37 cellular contexts compared by ENCODE assay signal in genomic region chr6:150260931-150261330, GRCh38.
DNase-seq lines count a peak whose midpoint lies in the region; ATAC-seq, FAIRE-seq and TF ChIP-seq lines count a peak whose summit lies in the region.
"Had no signal": no experiment of that assay in that cellular context is flagged by ENCODE, and none has a peak within 500 bp of the region (broad histone marks: within the 10 kb centered on the region; RNA-seq: fewer than 3 reads in every experiment).

No MANE protein-coding gene starts in this region.

- intact Hi-C loops in K562 (cut with micrococcal nuclease) (no loop called here), ovary (cut with DNase I) (no loop called here)
- intact Hi-C loops in activated CD8-positive, alpha-beta T cell treated with anti-CD3 and anti-CD28 coated beads for 36 hours (cut with micrococcal nuclease) = no loop called here

- H3K4me2 ChIP-seq in K562 (ENCODE audit: insufficient read depth, low read length) = no peak overlapping the region
- H3K4me2 ChIP-seq in mesenchymal stem cell (ENCODE audit: low read length, poor library complexity, severe bottlenecking) = no peak overlapping the region
- H3K4me2 ChIP-seq in neural progenitor cell = no peak overlapping the region
- H3K4me2 ChIP-seq: A549; BLaER1; BLaER1 treated with 17β-estradiol and CSF1 and Interleukin-3, amounts not matched to agents 10 nM and 100 nM had no signal

- no peaks in the 10 kb centered on the region for H3K27me3 Mint-ChIP-seq in neural progenitor cell (ENCODE audit: insufficient read depth, low read depth)
- H3K27me3 Mint-ChIP-seq in endodermal cell (ENCODE audit: insufficient read depth) = peaks cover 4% of the 10 kb centered on the region
- H3K27me3 Mint-ChIP-seq in activated CD8-positive, alpha-beta T cell treated with anti-CD3 and anti-CD28 coated beads for 36 hours = peaks cover 11% of the 10 kb centered on the region

- H3K27ac Mint-ChIP-seq in neural progenitor cell (peak overlapping the region; percentile 26), endodermal cell (no peak overlapping the region)
- H3K27ac Mint-ChIP-seq in activated CD8-positive, alpha-beta T cell treated with anti-CD3 and anti-CD28 coated beads for 36 hours = no peak overlapping the region
- H3K27ac Mint-ChIP-seq: B cell; CD14-positive monocyte; CD4-positive, alpha-beta memory T cell; CD4-positive, alpha-beta T cell; CD8-positive, alpha-beta T cell had no signal

- no peak for TF ChIP-seq RAD21 in K562 (CRISPR knock-in tag; conservative IDR thresholded peaks at IDR 0.05 in 1 of 2, IDR thresholded peaks at IDR 0.05 in 1 of 2)

- H3K36me3 ChIP-seq in K562 (ENCODE audit: control insufficient read depth, insufficient read depth, low read length) (no peaks in the 10 kb centered on the region), mesenchymal stem cell (ENCODE audit: control insufficient read depth in 1 of 2, insufficient read depth in 2 of 2, low read depth in 1 of 2, low read length in 2 of 2) (no peaks in the 10 kb centered on the region), neural progenitor cell (no peaks in the 10 kb centered on the region), endodermal cell (ENCODE audit: control insufficient read depth, insufficient read depth, low read length) (no peaks in the 10 kb centered on the region), ovary (no peaks in the 10 kb centered on the region)
- H3K36me3 ChIP-seq: BE2C; BLaER1; BLaER1 treated with 17β-estradiol and CSF1 and Interleukin-3, amounts not matched to agents 10 nM and 100 nM had no signal

- H3F3A ChIP-seq in neural progenitor cell (ENCODE audit: low read depth) = no peaks in the 10 kb centered on the region

- no peak for ATAC-seq in K562
- no peak for ATAC-seq in activated CD8-positive, alpha-beta T cell treated with anti-CD3 and anti-CD28 coated beads for 36 hours
- ATAC-seq: A549; CD8-positive, alpha-beta T cell had no signal

- no peak overlapping the region for H2BK120ac ChIP-seq in mesenchymal stem cell (ENCODE audit: low read depth, low read length)

- H3K27ac ChIP-seq in K562 (ENCODE audit: extremely low read depth, low read depth, low read length) (no peak overlapping the region), mesenchymal stem cell (ENCODE audit: low read length, poor library complexity, severe bottlenecking) (no peak overlapping the region), neural progenitor cell (no peak overlapping the region), endodermal cell (ENCODE audit: low read depth, low read length) (no peak overlapping the region), ovary (no peak overlapping the region)
- H3K27ac ChIP-seq: 22Rv1; A549; BLaER1; BLaER1 treated with 17β-estradiol and CSF1 and Interleukin-3, amounts not matched to agents 10 nM and 100 nM; C4-2B had no signal

- H3K9me3 Mint-ChIP-seq in neural progenitor cell (no peaks in the 10 kb centered on the region), endodermal cell (no peaks in the 10 kb centered on the region)
- peaks cover 6% of the 10 kb centered on the region for H3K9me3 Mint-ChIP-seq in activated CD8-positive, alpha-beta T cell treated with anti-CD3 and anti-CD28 coated beads for 36 hours
- H3K9me3 Mint-ChIP-seq: CD4-positive, alpha-beta T cell; CD4-positive, CD25-positive, alpha-beta regulatory T cell had no signal

- H3K79me2 ChIP-seq in K562 (ENCODE audit: control insufficient read depth, insufficient read depth, low read length) = no peaks in the 10 kb centered on the region
- no peaks in the 10 kb centered on the region for H3K79me2 ChIP-seq in neural progenitor cell (ENCODE audit: low read depth)

- no peak overlapping the region for H2BK12ac ChIP-seq in mesenchymal stem cell (ENCODE audit: low read length in 2 of 2)

- H2AK5ac ChIP-seq in mesenchymal stem cell (ENCODE audit: low read length, severe bottlenecking) = no peak overlapping the region

- peak overlapping the region; percentile 3 for H2BK15ac ChIP-seq in mesenchymal stem cell (ENCODE audit: low read depth, poor library complexity, severe bottlenecking)

- no peak overlapping the region for H3K18ac ChIP-seq in mesenchymal stem cell (ENCODE audit: low read depth in 1 of 2, low read length in 2 of 2)

- no peak overlapping the region for H3K23ac ChIP-seq in mesenchymal stem cell (ENCODE audit: low read length in 2 of 2)

- no peaks in the 10 kb centered on the region for H3K9me1 ChIP-seq in K562 (ENCODE audit: control insufficient read depth, insufficient read depth, low read length)

- FAIRE-seq in K562 (lab: Jason Lieb, UNC) = no peak
- FAIRE-seq: A204.1, A549, D721Med had no signal

- H3K4ac ChIP-seq in mesenchymal stem cell (ENCODE audit: low read depth in 1 of 2, low read length in 2 of 2) = no peak overlapping the region

- in situ Hi-C loops in K562 (cut with MboI) = no loop called here

- H3K4me1 Mint-ChIP-seq in neural progenitor cell (peaks cover 9% of the 10 kb centered on the region), endodermal cell (no peaks in the 10 kb centered on the region)
- H3K4me1 Mint-ChIP-seq in activated CD8-positive, alpha-beta T cell treated with anti-CD3 and anti-CD28 coated beads for 36 hours (ENCODE audit: low read depth) = peaks cover 17% of the 10 kb centered on the region
- H3K4me1 Mint-ChIP-seq: CD4-positive, CD25-positive, alpha-beta regulatory T cell had no signal

- H3K4me3 Mint-ChIP-seq in neural progenitor cell = no peak overlapping the region
- no peak overlapping the region for H3K4me3 Mint-ChIP-seq in endodermal cell
- no peak overlapping the region for H3K4me3 Mint-ChIP-seq in activated CD8-positive, alpha-beta T cell treated with anti-CD3 and anti-CD28 coated beads for 36 hours
- H3K4me3 Mint-ChIP-seq: B cell; CD14-positive monocyte; CD4-positive, alpha-beta memory T cell; CD4-positive, alpha-beta T cell; CD4-positive, CD25-positive, alpha-beta regulatory T cell; CD8-positive, alpha-beta memory T cell; CD8-positive, alpha-beta T cell had no signal

- no peak overlapping the region for H2AFZ ChIP-seq in K562 (ENCODE audit: low read depth, low read length)
- no peak overlapping the region for H2AFZ ChIP-seq in mesenchymal stem cell (ENCODE audit: low read depth, low read length)
- no peak overlapping the region for H2AFZ ChIP-seq in neural progenitor cell (replicated peaks)

- DNase-seq in NCI-H146 treated with DMSO at 0.1 percent for 48 hours (lab: John Stamatoyannopoulos, UW; ENCODE audit: unreplicated experiment) (peak; percentile 76), NCI-H146 (lab: John Stamatoyannopoulos, UW) (no peak), K562 (ENCODE audit: extremely low read depth in 1 of 4, low spot score in 3 of 4) (no peak), mesenchymal stem cell (no peak), neural progenitor cell (ENCODE audit: low spot score) (no peak), endodermal cell (no peak), ovary (no peak)
- DNase-seq in activated CD8-positive, alpha-beta T cell treated with anti-CD3 and anti-CD28 coated beads for 36 hours = no peak
- DNase-seq: 8988T; ACHN; AML-193; BE2C; C1 segment of cervical spinal cord; Caco-2; Calu3; CD4-positive, alpha-beta memory T cell; CD4-positive, alpha-beta T cell; CD4-positive, CD25-positive, alpha-beta regulatory T cell; CD8-positive, alpha-beta memory T cell; CD8-positive, alpha-beta T cell; COR-L47; DMS 273 treated with DMSO at 0.1 percent for 48 hours; DMS153; DMS53; DMS79; DMS79 treated with DMSO at 0.1 percent for 48 hours; DND-41; EL had no signal

- no peak overlapping the region for H4K91ac ChIP-seq in mesenchymal stem cell (ENCODE audit: low read length)

- H4K20me1 ChIP-seq in K562 (replicated peaks; ENCODE audit: control insufficient read depth, insufficient read depth, low read length) (no peaks in the 10 kb centered on the region), neural progenitor cell (ENCODE audit: low read depth) (no peaks in the 10 kb centered on the region)
- H4K20me1 ChIP-seq: BLaER1; BLaER1 treated with 17β-estradiol and CSF1 and Interleukin-3, amounts not matched to agents 10 nM and 100 nM had no signal

- no peaks in the 10 kb centered on the region for H3K27me3 ChIP-seq in K562 (ENCODE audit: control insufficient read depth in 2 of 2, insufficient read depth in 2 of 2, low read length in 2 of 2)
- H3K27me3 ChIP-seq in mesenchymal stem cell (ENCODE audit: control insufficient read depth in 1 of 2, insufficient read depth in 1 of 2, low read length in 2 of 2) = peaks cover 5 to 7% of the 10 kb centered on the region in 2 experiments
- no peaks in the 10 kb centered on the region for H3K27me3 ChIP-seq in neural progenitor cell
- no peaks in the 10 kb centered on the region for H3K27me3 ChIP-seq in endodermal cell (ENCODE audit: control insufficient read depth, insufficient read depth, low read length, poor library complexity, severe bottlenecking)
- H3K27me3 ChIP-seq in ovary = no peaks in the 10 kb centered on the region
- H3K27me3 ChIP-seq: BE2C; BLaER1; BLaER1 treated with 17β-estradiol and CSF1 and Interleukin-3, amounts not matched to agents 10 nM and 100 nM had no signal

- 65% methylated on average over 2 of the region's 2 CpGs for WGBS in K562 (ENCODE audit: insufficient coverage, low coverage, missing lambda C conversion rate)
- 90% methylated on average over 2 of the region's 2 CpGs for whole genome bisulfite sequencing in mesenchymal stem cell
- 94 to 100% methylated on average over 1 to 2 of the region's 2 CpGs for WGBS in endodermal cell (ENCODE audit: insufficient coverage in 1 of 2, insufficient read length in 1 of 2), 2 experiments
- WGBS in ovary, 3 donors = 68 to 85% (median 72%) methylated on average over 2 of the region's 2 CpGs

- H4K8ac ChIP-seq in mesenchymal stem cell (ENCODE audit: low read length) = no peak overlapping the region

- TF ChIP-seq EP300 in K562 (IDR thresholded peaks at IDR 0.05; ENCODE audit: low read length) (no peak), ovary (IDR thresholded peaks at IDR 0.05) (no peak)

- no peaks in the 10 kb centered on the region for H3K36me3 Mint-ChIP-seq in neural progenitor cell
- H3K36me3 Mint-ChIP-seq in endodermal cell (ENCODE audit: low read depth) = no peaks in the 10 kb centered on the region
- no peaks in the 10 kb centered on the region for H3K36me3 Mint-ChIP-seq in activated CD8-positive, alpha-beta T cell treated with anti-CD3 and anti-CD28 coated beads for 36 hours (ENCODE audit: low read depth)
- H3K36me3 Mint-ChIP-seq: CD14-positive monocyte; CD4-positive, alpha-beta memory T cell; CD4-positive, CD25-positive, alpha-beta regulatory T cell; CD8-positive, alpha-beta T cell had no signal

- no peak for TF ChIP-seq CTCF in K562 (IDR thresholded peaks at IDR 0.05 in 2 of 3, conservative IDR thresholded peaks at IDR 0.05 in 1 of 3; ENCODE audit: insufficient read depth in 2 of 3, low read depth in 1 of 3, low read length in 3 of 3)
- no peak for TF ChIP-seq CTCF in neural progenitor cell (IDR thresholded peaks at IDR 0.05)
- TF ChIP-seq CTCF in endodermal cell (conservative IDR thresholded peaks at IDR 0.05) = no peak
- no peak for TF ChIP-seq CTCF in activated CD8-positive, alpha-beta T cell treated with anti-CD3 and anti-CD28 coated beads for 36 hours (IDR thresholded peaks at IDR 0.05)
- TF ChIP-seq CTCF in ovary (IDR thresholded peaks at IDR 0.05) = no peak

- CTCF ChIA-PET in K562 (lab: Yijun Ruan, JAX; ENCODE audit: low intra/inter-chr PET ratio) = no interaction called here
- CTCF ChIA-PET in activated CD8-positive, alpha-beta T cell treated with anti-CD3 and anti-CD28 coated beads for 36 hours (lab: Charles Lee) = no interaction called here

- H3K14ac ChIP-seq in mesenchymal stem cell (ENCODE audit: low read length in 2 of 2) = no peak overlapping the region

- no peak overlapping the region for H2BK5ac ChIP-seq in mesenchymal stem cell (ENCODE audit: low read depth, low read length, poor library complexity, severe bottlenecking)

- TF ChIP-seq POLR2A in K562 (conservative IDR thresholded peaks at IDR 0.05) = no peak
- no peak for TF ChIP-seq POLR2A in ovary (IDR thresholded peaks at IDR 0.05)

- no peak overlapping the region for H3K9ac ChIP-seq in K562 (ENCODE audit: insufficient read depth in 1 of 2, low read depth in 2 of 2, low read length in 2 of 2)
- H3K9ac ChIP-seq in mesenchymal stem cell (ENCODE audit: low read length) = no peak overlapping the region
- H3K9ac ChIP-seq in neural progenitor cell = no peak overlapping the region
- H3K9ac ChIP-seq in endodermal cell (ENCODE audit: extremely low read depth, low read length, poor library complexity, severe bottlenecking) = no peak overlapping the region
- H3K9ac ChIP-seq: BLaER1; BLaER1 treated with 17β-estradiol and CSF1 and Interleukin-3, amounts not matched to agents 10 nM and 100 nM had no signal

- no peaks in the 10 kb centered on the region for H3K79me1 ChIP-seq in mesenchymal stem cell (replicated peaks; ENCODE audit: low read length, poor library complexity, severe bottlenecking)

- BruUV-seq in K562 (replicated peaks; lab: Mats Ljungman, UMichigan) = no TSS peak

- H3K4me1 ChIP-seq in K562 (replicated peaks in 1 of 2; ENCODE audit: control insufficient read depth in 2 of 2, insufficient read depth in 2 of 2, low read length in 2 of 2) = peaks cover 13 to 14% of the 10 kb centered on the region in 2 experiments; a peak in 4 of 5 replicates
- no peaks in the 10 kb centered on the region for H3K4me1 ChIP-seq in mesenchymal stem cell (ENCODE audit: control insufficient read depth, insufficient read depth, low read depth, low read length)
- peaks cover 5% of the 10 kb centered on the region for H3K4me1 ChIP-seq in neural progenitor cell
- no peaks in the 10 kb centered on the region for H3K4me1 ChIP-seq in endodermal cell (ENCODE audit: control insufficient read depth, insufficient read depth, low read length)
- no peaks in the 10 kb centered on the region for H3K4me1 ChIP-seq in ovary (ENCODE audit: insufficient read depth)
- H3K4me1 ChIP-seq: A549, BE2C, BLaER1, Caco-2 had no signal

- no peaks in the 10 kb centered on the region for H3K9me3 ChIP-seq in K562 (replicated peaks; ENCODE audit: control insufficient read depth, insufficient read depth, low read depth, low read length)
- no peaks in the 10 kb centered on the region for H3K9me3 ChIP-seq in mesenchymal stem cell (ENCODE audit: control insufficient read depth, low read length)
- H3K9me3 ChIP-seq in neural progenitor cell (ENCODE audit: low read depth) = no peaks in the 10 kb centered on the region
- no peaks in the 10 kb centered on the region for H3K9me3 ChIP-seq in endodermal cell (ENCODE audit: control insufficient read depth, low read length)
- no peaks in the 10 kb centered on the region for H3K9me3 ChIP-seq in ovary
- H3K9me3 ChIP-seq: A549, BE2C, Caco-2 had no signal

- POLR2A ChIA-PET in K562 (lab: Yijun Ruan, JAX) = interaction anchor here (0.6 to 1.1 kb wide), 4 partner anchors 10 to 694 kb away, joined by 3 to 4 read pairs (median 3); no protein-coding TSS in a partner anchor
- POLR2A ChIA-PET in activated CD8-positive, alpha-beta T cell treated with anti-CD3 and anti-CD28 coated beads for 36 hours (lab: Charles Lee) = no interaction called here

- H3K4me3 ChIP-seq in K562 (no peak overlapping the region), mesenchymal stem cell (ENCODE audit: insufficient read depth in 1 of 2, low read depth in 1 of 2, low read length in 2 of 2) (no peak overlapping the region), neural progenitor cell (no peak overlapping the region), endodermal cell (ENCODE audit: low read length) (no peak overlapping the region), ovary (no peak overlapping the region)
- H3K4me3 ChIP-seq: A549; BLaER1; BLaER1 treated with 17β-estradiol and CSF1 and Interleukin-3, amounts not matched to agents 10 nM and 100 nM had no signal
